Comparison of ENCODE assay signal across 16 cellular contexts in genomic region chr20:18180815-18181214, GRCh38. TPM values are rescaled to one million over a fixed set of nuclear protein-coding genes. Genes with fewer than 3 reads are reported as not detected.
A peak's percentile ranks its signal among the peaks of the same experiment; 100 is the strongest.
DNase-seq lines count a peak whose midpoint lies in the region; ATAC-seq and TF ChIP-seq lines count a peak whose summit lies in the region.
"Had no signal": no experiment of that assay in that cellular context is flagged by ENCODE, and none has a peak within 500 bp of the region (broad histone marks: within the 10 kb centered on the region; RNA-seq: fewer than 3 reads in every experiment).

No MANE protein-coding gene starts in this region.

- no peak overlapping the region for H3K4me3 ChIP-seq in PC-3 (ENCODE audit: low read length)
- no peak overlapping the region for H3K4me3 ChIP-seq in spleen
- H3K4me3 ChIP-seq: A549; BLaER1 treated with 17β-estradiol and CSF1 and Interleukin-3, amounts not matched to agents 10 nM and 100 nM; GM23338 had no signal

- no peaks in the 10 kb centered on the region for H3K27me3 Mint-ChIP-seq in WTC11 (ENCODE audit: low read depth)

- H3K9ac ChIP-seq in PC-3 (ENCODE audit: low read length) = no peak overlapping the region
- H3K9ac ChIP-seq: BLaER1 treated with 17β-estradiol and CSF1 and Interleukin-3, amounts not matched to agents 10 nM and 100 nM had no signal

- H3K36me3 ChIP-seq in PC-3 (ENCODE audit: low read depth, low read length) (peaks cover 23% of the 10 kb centered on the region), spleen (peaks cover 0 to 100% (median 53%) of the 10 kb centered on the region in 6 donors)

- H3K27ac ChIP-seq in PC-3 (ENCODE audit: low read length) (no peak overlapping the region), spleen (no peak overlapping the region)
- H3K27ac ChIP-seq: 22Rv1; A549; BLaER1 treated with 17β-estradiol and CSF1 and Interleukin-3, amounts not matched to agents 10 nM and 100 nM had no signal

- H3K27me3 ChIP-seq in PC-3 (ENCODE audit: low read length) = no peaks in the 10 kb centered on the region
- H3K27me3 ChIP-seq in spleen (replicated peaks in 1 of 7) = no peaks in the 10 kb centered on the region
- H3K27me3 ChIP-seq: BLaER1 treated with 17β-estradiol and CSF1 and Interleukin-3, amounts not matched to agents 10 nM and 100 nM had no signal

- H4K20me1 ChIP-seq in PC-3 (ENCODE audit: low read length) = no peaks in the 10 kb centered on the region
- H4K20me1 ChIP-seq: BLaER1 treated with 17β-estradiol and CSF1 and Interleukin-3, amounts not matched to agents 10 nM and 100 nM had no signal

- TF ChIP-seq CTCF in PC-3 (conservative IDR thresholded peaks at IDR 0.05; ENCODE audit: low read depth, low read length) = no peak
- no peak for TF ChIP-seq CTCF in spleen (IDR thresholded peaks at IDR 0.05 in 8 of 11, conservative IDR thresholded peaks at IDR 0.05 in 3 of 11)
- no peak for TF ChIP-seq CTCF in WTC11 (IDR thresholded peaks at IDR 0.05)

- H3K4me2 ChIP-seq in PC-3 (ENCODE audit: low read length) = no peak overlapping the region
- H3K4me2 ChIP-seq: A549; BLaER1 treated with 17β-estradiol and CSF1 and Interleukin-3, amounts not matched to agents 10 nM and 100 nM; GM23338 had no signal

- 63 to 100% (median 97%) methylated on average over 1 of the region's 1 CpG for WGBS in spleen, 5 donors

- H3K9me3 ChIP-seq in PC-3 (ENCODE audit: low read length) (peaks cover 5% of the 10 kb centered on the region; the same call in 1 of the 2 replicates), spleen (peaks cover 0 to 22% (median 20%) of the 10 kb centered on the region in 8 donors)

- H3K4me1 ChIP-seq in PC-3 (ENCODE audit: insufficient read depth, low read length) = no peaks in the 10 kb centered on the region
- H3K4me1 ChIP-seq in spleen = no peaks in the 10 kb centered on the region
- H3K4me1 ChIP-seq: A549; BLaER1 treated with 17β-estradiol and CSF1 and Interleukin-3, amounts not matched to agents 10 nM and 100 nM had no signal

- POLR2A ChIA-PET in PC-3 (lab: Charles Lee; ENCODE audit: unreplicated experiment) = interaction anchor here (0.7 kb wide), 1 partner anchor 72 kb away, joined by 4 read pairs; no protein-coding TSS in a partner anchor
- POLR2A ChIA-PET in WTC11 (lab: Charles Lee) = no interaction called here

- peak; percentile 22 for DNase-seq in ACHN
- DNase-seq in PC-3 = no peak
- DNase-seq in kidney tubule cell (ENCODE audit: low spot score) = peak; percentile 47
- DNase-seq in renal cortical epithelial cell (ENCODE audit: low read depth) = peak; percentile 56
- no peak for DNase-seq in spleen
- DNase-seq in NCI-H2107 (lab: John Stamatoyannopoulos, UW) = no peak
- DNase-seq in WTC11 (ENCODE audit: low spot score) = no peak
- DNase-seq: CD8-positive, alpha-beta T cell; DMS 273 treated with DMSO at 0.1 percent for 48 hours; DMS79; GDM1; HCEC 1CT had no signal

- no peaks in the 10 kb centered on the region for H3K9me2 ChIP-seq in PC-3 (replicated peaks; ENCODE audit: low read length)

- no peak overlapping the region for H2AFZ ChIP-seq in PC-3 (ENCODE audit: low read length)
- H2AFZ ChIP-seq: GM23338 had no signal

- no peak overlapping the region for H3K27ac Mint-ChIP-seq in WTC11
- H3K27ac Mint-ChIP-seq: CD8-positive, alpha-beta T cell; GM23338 had no signal

- no peak overlapping the region for H3K4me3 Mint-ChIP-seq in WTC11
- H3K4me3 Mint-ChIP-seq: CD8-positive, alpha-beta T cell; GM23338 had no signal

- H3K36me3 Mint-ChIP-seq in WTC11 = peaks cover 69% of the 10 kb centered on the region

- H3F3A ChIP-seq in PC-3 (ENCODE audit: low read length, unreplicated experiment) = no peaks in the 10 kb centered on the region

- peaks cover 5% of the 10 kb centered on the region; the same call in 1 of the 2 replicates for H3K4me1 Mint-ChIP-seq in WTC11

- intact Hi-C loops in PC-3 (cut with micrococcal nuclease) (no loop called here), spleen (cut with DNase I; ENCODE audit: low total_unique reads) (no loop called here)

- ATAC-seq in PC-3 = peak; percentile 48; the same call in 1 of the 2 replicates
- ATAC-seq in WTC11 = no peak
- ATAC-seq: A549; CD8-positive, alpha-beta T cell; GM23338 had no signal

- CTCF ChIA-PET in PC-3 (lab: Charles Lee) (interaction anchor here (0.7 kb wide), 1 partner anchor 123 kb away, joined by 3 read pairs; no protein-coding TSS in a partner anchor), WTC11 (lab: Charles Lee) (no interaction called here)

- BruUV-seq in PC-3 (replicated peaks; lab: Mats Ljungman, UMichigan) = no TSS peak

- no peaks in the 10 kb centered on the region for H3K79me2 ChIP-seq in PC-3 (ENCODE audit: low read length)

- in situ Hi-C loops in ACHN (cut with HindIII; ENCODE audit: low pct_ligation_motif_present, low pct_unique_long_range_greater_than_20kb, low sequenced_read_pairs) = no loop called here

- peaks cover 19% of the 10 kb centered on the region for H3K9me3 Mint-ChIP-seq in WTC11

- TF ChIP-seq POLR2A in spleen (IDR thresholded peaks at IDR 0.05) = no peak

TF ChIP-seq in WTC11, 78 proteins besides CTCF, POLR2A, EP300 and RAD21:
- no peak for TF ChIP-seq FOXJ3 (CRISPR knock-in tag; IDR thresholded peaks at IDR 0.05; ENCODE audit: borderline replicate concordance)
- TF ChIP-seq ZNF317 (CRISPR knock-in tag; IDR thresholded peaks at IDR 0.05; ENCODE audit: borderline replicate concordance, low read depth) = no peak
- no peak for TF ChIP-seq ZSCAN18 (CRISPR knock-in tag; IDR thresholded peaks at IDR 0.05)
- no peak for TF ChIP-seq MYBL2 (CRISPR knock-in tag; IDR thresholded peaks at IDR 0.05)
- no peak for TF ChIP-seq SMAD4 (CRISPR knock-in tag; IDR thresholded peaks at IDR 0.05)
- TF ChIP-seq HMGXB4 (CRISPR knock-in tag; IDR thresholded peaks at IDR 0.05) = no peak

RNA-seq across cellular contexts. Expression of gene KAT14, which starts 43.2 kb away (rescaled TPM):
- total RNA-seq in PC-3 (2014; rRNA removed) (10.8 and 12.5 TPM in 2 replicates), renal cortical epithelial cell (9.9 and 18.3 TPM in 2 replicates), spleen (10 to 100 TPM; 11.2 to 18.2 (median 13.8) TPM), WTC11 (2021) (21.8 to 24.1 TPM (median 23.8 TPM) in 3 replicates)
- polyA plus RNA-seq in spleen = 1 to 10 TPM; 6.3 to 9.8 (median 6.9) TPM

RNA-seq across cellular contexts. Expression of gene PET117, which starts 43.2 kb away (rescaled TPM):
- 21.2 and 31.2 TPM in 2 replicates for total RNA-seq in PC-3 (2014; rRNA removed)
- 14.9 and 19.0 TPM in 2 replicates for total RNA-seq in renal cortical epithelial cell
- total RNA-seq in spleen = 10 to 100 TPM in 6 of 7 donors, 1 to 10 TPM in 1; 9.4 to 15.5 (median 12.0) TPM
- polyA plus RNA-seq in spleen = 10 to 100 TPM in 1 of 3 donors, 1 to 10 TPM in 2; 8.4 to 12.9 (median 10.0) TPM
- total RNA-seq in WTC11 (2021) = 21.6 to 25.7 TPM (median 23.0 TPM) in 3 replicates

Comparison
In these comparisons a context has a peak if more than half of its experiments do, and no peak if none do; other contexts are left out.
1. DNase-seq: peak in ACHN (single experiment), kidney tubule cell (single experiment) and renal cortical epithelial cell (single experiment); none in PC-3 (single experiment), spleen (single experiment), NCI-H2107 (single experiment) and WTC11 (single experiment).